ENCODE assay signal across 1 cellular context in genomic region chr6:26327450-26328264, GRCh38.
TF ChIP-seq lines count a peak whose summit lies in the region.

No MANE protein-coding gene starts in this region.

TF ChIP-seq in HEK293, 187 proteins besides CTCF, POLR2A, EP300 and RAD21 (continued from another document and continues in another):
- TF ChIP-seq PRDM2 (tag by site-specific recombination; IDR thresholded peaks at IDR 0.05; ENCODE audit: borderline replicate concordance): no peak
- no peak for TF ChIP-seq ZNF302 (tag by site-specific recombination; IDR thresholded peaks at IDR 0.05; ENCODE audit: low read depth)
- peak; percentile 53; the same call in 1 of the 2 replicates for TF ChIP-seq ZNF830 (tag by site-specific recombination; IDR thresholded peaks at IDR 0.05; ENCODE audit: low read depth)
- TF ChIP-seq ZNF26 (tag by site-specific recombination; IDR thresholded peaks at IDR 0.05): no peak
- TF ChIP-seq ZNF292 (tag by site-specific recombination; IDR thresholded peaks at IDR 0.05; ENCODE audit: borderline replicate concordance, low read depth): no peak
- no peak for TF ChIP-seq ZNF433 (tag by site-specific recombination; IDR thresholded peaks at IDR 0.05; ENCODE audit: low read depth)
- TF ChIP-seq BCL11B (tag by site-specific recombination; IDR thresholded peaks at IDR 0.05; ENCODE audit: low read depth): no peak
- TF ChIP-seq ZNF335 (tag by site-specific recombination; conservative IDR thresholded peaks at IDR 0.05): peak; percentile 32
- no peak for TF ChIP-seq YY2 (tag by site-specific recombination; IDR thresholded peaks at IDR 0.05)
- peak; percentile 26; the same call in 1 of the 2 replicates for TF ChIP-seq IKZF3 (tag by site-specific recombination; IDR thresholded peaks at IDR 0.05)
- TF ChIP-seq ZNF701 (tag by site-specific recombination; IDR thresholded peaks at IDR 0.05): no peak
- no peak for TF ChIP-seq ZNF350 (tag by site-specific recombination; IDR thresholded peaks at IDR 0.05)
- TF ChIP-seq ZBTB7A (tag by site-specific recombination; IDR thresholded peaks at IDR 0.05; ENCODE audit: low read depth): peak; percentile 72; the same call in 1 of the 2 replicates
- TF ChIP-seq, protein P1, sequence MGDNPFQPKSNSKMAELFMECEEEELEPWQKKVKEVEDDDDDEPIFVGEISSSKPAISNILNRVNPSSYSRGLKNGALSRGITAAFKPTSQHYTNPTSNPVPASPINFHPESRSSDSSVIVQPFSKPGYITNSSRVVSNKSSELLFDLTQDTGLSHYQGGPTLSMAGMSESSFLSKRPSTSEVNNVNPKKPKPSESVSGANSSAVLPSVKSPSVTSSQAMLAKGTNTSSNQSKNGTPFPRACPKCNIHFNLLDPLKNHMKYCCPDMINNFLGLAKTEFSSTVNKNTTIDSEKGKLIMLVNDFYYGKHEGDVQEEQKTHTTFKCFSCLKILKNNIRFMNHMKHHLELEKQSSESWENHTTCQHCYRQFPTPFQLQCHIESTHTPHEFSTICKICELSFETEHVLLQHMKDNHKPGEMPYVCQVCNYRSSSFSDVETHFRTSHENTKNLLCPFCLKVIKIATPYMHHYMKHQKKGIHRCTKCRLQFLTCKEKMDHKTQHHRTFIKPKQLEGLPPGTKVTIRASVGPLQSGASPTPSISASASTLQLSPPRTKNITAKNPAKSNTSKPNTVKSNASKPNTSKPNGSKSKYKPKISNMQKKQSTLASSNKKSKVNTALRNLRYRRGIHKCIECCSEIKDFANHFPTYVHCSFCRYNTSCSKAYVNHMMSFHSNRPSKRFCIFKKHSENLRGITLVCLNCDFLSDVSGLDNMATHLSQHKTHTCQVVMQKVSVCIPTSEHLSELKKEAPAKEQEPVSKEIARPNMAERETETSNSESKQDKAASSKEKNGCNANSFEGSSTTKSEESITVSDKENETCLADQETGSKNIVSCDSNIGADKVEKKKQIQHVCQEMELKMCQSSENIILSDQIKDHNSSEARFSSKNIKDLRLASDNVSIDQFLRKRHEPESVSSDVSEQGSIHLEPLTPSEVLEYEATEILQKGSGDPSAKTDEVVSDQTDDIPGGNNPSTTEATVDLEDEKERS (tag by site-specific recombination; IDR thresholded peaks at IDR 0.05): 0 out of 2 replicates have a peak, but pooled peaks have one; percentile 36
- TF ChIP-seq ZSCAN23 (tag by site-specific recombination; IDR thresholded peaks at IDR 0.05): no peak
- no peak for TF ChIP-seq ZNF837 (tag by site-specific recombination; IDR thresholded peaks at IDR 0.05)
- TF ChIP-seq, protein P2, sequence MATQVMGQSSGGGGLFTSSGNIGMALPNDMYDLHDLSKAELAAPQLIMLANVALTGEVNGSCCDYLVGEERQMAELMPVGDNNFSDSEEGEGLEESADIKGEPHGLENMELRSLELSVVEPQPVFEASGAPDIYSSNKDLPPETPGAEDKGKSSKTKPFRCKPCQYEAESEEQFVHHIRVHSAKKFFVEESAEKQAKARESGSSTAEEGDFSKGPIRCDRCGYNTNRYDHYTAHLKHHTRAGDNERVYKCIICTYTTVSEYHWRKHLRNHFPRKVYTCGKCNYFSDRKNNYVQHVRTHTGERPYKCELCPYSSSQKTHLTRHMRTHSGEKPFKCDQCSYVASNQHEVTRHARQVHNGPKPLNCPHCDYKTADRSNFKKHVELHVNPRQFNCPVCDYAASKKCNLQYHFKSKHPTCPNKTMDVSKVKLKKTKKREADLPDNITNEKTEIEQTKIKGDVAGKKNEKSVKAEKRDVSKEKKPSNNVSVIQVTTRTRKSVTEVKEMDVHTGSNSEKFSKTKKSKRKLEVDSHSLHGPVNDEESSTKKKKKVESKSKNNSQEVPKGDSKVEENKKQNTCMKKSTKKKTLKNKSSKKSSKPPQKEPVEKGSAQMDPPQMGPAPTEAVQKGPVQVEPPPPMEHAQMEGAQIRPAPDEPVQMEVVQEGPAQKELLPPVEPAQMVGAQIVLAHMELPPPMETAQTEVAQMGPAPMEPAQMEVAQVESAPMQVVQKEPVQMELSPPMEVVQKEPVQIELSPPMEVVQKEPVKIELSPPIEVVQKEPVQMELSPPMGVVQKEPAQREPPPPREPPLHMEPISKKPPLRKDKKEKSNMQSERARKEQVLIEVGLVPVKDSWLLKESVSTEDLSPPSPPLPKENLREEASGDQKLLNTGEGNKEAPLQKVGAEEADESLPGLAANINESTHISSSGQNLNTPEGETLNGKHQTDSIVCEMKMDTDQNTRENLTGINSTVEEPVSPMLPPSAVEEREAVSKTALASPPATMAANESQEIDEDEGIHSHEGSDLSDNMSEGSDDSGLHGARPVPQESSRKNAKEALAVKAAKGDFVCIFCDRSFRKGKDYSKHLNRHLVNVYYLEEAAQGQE (tag by site-specific recombination; IDR thresholded peaks at IDR 0.05): no peak
- peak; percentile 44; the same call in 1 of the 2 replicates for TF ChIP-seq ZNF24 (tag by site-specific recombination; IDR thresholded peaks at IDR 0.05)
- no peak for TF ChIP-seq ZNF341 (tag by site-specific recombination; IDR thresholded peaks at IDR 0.05; ENCODE audit: low read depth)
- TF ChIP-seq ZNF621 (tag by site-specific recombination; IDR thresholded peaks at IDR 0.05): no peak
- peak; percentile 90 for TF ChIP-seq ZNF660 (tag by site-specific recombination; IDR thresholded peaks at IDR 0.05)
- no peak for TF ChIP-seq GLIS1 (tag by site-specific recombination; IDR thresholded peaks at IDR 0.05)
- TF ChIP-seq, protein P3, sequence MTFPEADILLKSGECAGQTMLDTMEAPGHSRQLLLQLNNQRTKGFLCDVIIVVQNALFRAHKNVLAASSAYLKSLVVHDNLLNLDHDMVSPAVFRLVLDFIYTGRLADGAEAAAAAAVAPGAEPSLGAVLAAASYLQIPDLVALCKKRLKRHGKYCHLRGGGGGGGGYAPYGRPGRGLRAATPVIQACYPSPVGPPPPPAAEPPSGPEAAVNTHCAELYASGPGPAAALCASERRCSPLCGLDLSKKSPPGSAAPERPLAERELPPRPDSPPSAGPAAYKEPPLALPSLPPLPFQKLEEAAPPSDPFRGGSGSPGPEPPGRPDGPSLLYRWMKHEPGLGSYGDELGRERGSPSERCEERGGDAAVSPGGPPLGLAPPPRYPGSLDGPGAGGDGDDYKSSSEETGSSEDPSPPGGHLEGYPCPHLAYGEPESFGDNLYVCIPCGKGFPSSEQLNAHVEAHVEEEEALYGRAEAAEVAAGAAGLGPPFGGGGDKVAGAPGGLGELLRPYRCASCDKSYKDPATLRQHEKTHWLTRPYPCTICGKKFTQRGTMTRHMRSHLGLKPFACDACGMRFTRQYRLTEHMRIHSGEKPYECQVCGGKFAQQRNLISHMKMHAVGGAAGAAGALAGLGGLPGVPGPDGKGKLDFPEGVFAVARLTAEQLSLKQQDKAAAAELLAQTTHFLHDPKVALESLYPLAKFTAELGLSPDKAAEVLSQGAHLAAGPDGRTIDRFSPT (tag by site-specific recombination; IDR thresholded peaks at IDR 0.05): no peak
- TF ChIP-seq ZIC2 (tag by site-specific recombination; IDR thresholded peaks at IDR 0.05): no peak
- TF ChIP-seq OVOL3 (tag by site-specific recombination; IDR thresholded peaks at IDR 0.05): 0 out of 2 replicates have a peak, but pooled peaks have one; percentile 28
- TF ChIP-seq ZNF510 (tag by site-specific recombination; IDR thresholded peaks at IDR 0.05; ENCODE audit: insufficient replicate concordance): peak; percentile 69
- TF ChIP-seq, protein P4, sequence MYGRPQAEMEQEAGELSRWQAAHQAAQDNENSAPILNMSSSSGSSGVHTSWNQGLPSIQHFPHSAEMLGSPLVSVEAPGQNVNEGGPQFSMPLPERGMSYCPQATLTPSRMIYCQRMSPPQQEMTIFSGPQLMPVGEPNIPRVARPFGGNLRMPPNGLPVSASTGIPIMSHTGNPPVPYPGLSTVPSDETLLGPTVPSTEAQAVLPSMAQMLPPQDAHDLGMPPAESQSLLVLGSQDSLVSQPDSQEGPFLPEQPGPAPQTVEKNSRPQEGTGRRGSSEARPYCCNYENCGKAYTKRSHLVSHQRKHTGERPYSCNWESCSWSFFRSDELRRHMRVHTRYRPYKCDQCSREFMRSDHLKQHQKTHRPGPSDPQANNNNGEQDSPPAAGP (tag by site-specific recombination; IDR thresholded peaks at IDR 0.05): peak; percentile 54; the same call in 1 of the 2 replicates
- no peak for TF ChIP-seq ZNF16 (tag by site-specific recombination; IDR thresholded peaks at IDR 0.05; ENCODE audit: low read depth)
- no peak for TF ChIP-seq TCF7L2 (IDR thresholded peaks at IDR 0.05; ENCODE audit: borderline replicate concordance, low read depth, low read length)
- TF ChIP-seq, protein P5, sequence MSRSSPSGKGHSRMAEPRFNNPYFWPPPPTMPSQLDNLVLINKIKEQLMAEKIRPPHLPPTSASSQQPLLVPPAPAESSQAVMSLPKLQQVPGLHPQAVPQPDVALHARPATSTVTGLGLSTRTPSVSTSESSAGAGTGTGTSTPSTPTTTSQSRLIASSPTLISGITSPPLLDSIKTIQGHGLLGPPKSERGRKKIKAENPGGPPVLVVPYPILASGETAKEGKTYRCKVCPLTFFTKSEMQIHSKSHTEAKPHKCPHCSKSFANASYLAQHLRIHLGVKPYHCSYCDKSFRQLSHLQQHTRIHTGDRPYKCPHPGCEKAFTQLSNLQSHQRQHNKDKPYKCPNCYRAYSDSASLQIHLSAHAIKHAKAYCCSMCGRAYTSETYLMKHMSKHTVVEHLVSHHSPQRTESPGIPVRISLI (tag by site-specific recombination; IDR thresholded peaks at IDR 0.05): peak; percentile 69; the same call in 1 of the 2 replicates
- no peak for TF ChIP-seq ZNF280C (tag by site-specific recombination; IDR thresholded peaks at IDR 0.05)
- 0 out of 2 replicates have a peak, but pooled peaks have one; percentile 7 for TF ChIP-seq ZNF404 (tag by site-specific recombination; IDR thresholded peaks at IDR 0.05)
- peak; percentile 49; the same call in 1 of the 2 replicates for TF ChIP-seq ZFP37 (tag by site-specific recombination; IDR thresholded peaks at IDR 0.05)
- TF ChIP-seq ZBTB8A (tag by site-specific recombination; IDR thresholded peaks at IDR 0.05): peak; percentile 16; the same call in 1 of the 2 replicates
- no peak for TF ChIP-seq ZNF133 (tag by site-specific recombination; IDR thresholded peaks at IDR 0.05)
- no peak for TF ChIP-seq ZNF112 (tag by site-specific recombination; IDR thresholded peaks at IDR 0.05)
- no peak for TF ChIP-seq ZNF521 (tag by site-specific recombination; IDR thresholded peaks at IDR 0.05)
